In the genomic region with DNA sequence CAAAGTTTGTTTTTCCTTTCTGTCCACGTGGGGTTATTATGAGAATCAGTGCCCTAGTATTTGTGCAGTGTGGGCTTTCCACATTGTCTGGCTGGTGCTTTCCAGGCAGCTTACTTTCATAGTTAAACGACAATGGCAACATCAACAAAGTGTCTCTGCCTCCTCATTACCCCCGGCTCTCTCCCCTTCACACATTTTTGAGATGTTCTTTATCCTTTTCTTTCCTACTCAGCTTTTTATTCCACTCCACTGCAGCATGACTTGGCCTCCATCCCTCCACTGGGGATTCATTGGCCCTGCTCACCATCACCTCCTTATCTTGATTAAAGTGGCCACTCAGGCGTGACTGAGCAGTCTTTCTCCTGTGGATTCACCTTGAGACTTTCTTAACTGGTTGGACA, we compare ENCODE assay signal across 12 cellular contexts. TPM values are rescaled to one million over a fixed set of nuclear protein-coding genes. Genes with fewer than 3 reads are reported as not detected.
A peak's percentile ranks its signal among the peaks of the same experiment; 100 is the strongest.
DNase-seq lines count a peak whose midpoint lies in the region; ATAC-seq, FAIRE-seq and TF ChIP-seq lines count a peak whose summit lies in the region.
"Had no signal": no experiment of that assay in that cellular context is flagged by ENCODE, and none has a peak within 500 bp of the region (broad histone marks: within the 10 kb centered on the region; RNA-seq: fewer than 3 reads in every experiment).

No MANE protein-coding gene starts in this region.

- H3K27ac Mint-ChIP-seq in astrocyte (ENCODE audit: unreplicated experiment): peak overlapping the region; percentile 90
- no peak overlapping the region for H3K27ac Mint-ChIP-seq in stimulated activated memory B cell treated with anti-CD40 and anti-IgM and Interleukin-4, amounts not matched to agents 10 μg/mL and 1 μg/mL and 100 μg/mL, for 72 hours
- H3K27ac Mint-ChIP-seq in activated naive CD4-positive, alpha-beta T cell treated with anti-CD3 and anti-CD28 coated beads for 36 hours: no peak overlapping the region

- peak overlapping the region; percentile 46 for H3K9ac ChIP-seq in astrocyte (ENCODE audit: low read length)

- no peaks in the 10 kb centered on the region for H3K9me3 ChIP-seq in astrocyte (ENCODE audit: insufficient read depth, low read depth, low read length)
- H3K9me3 ChIP-seq: pancreas had no signal

- no peaks in the 10 kb centered on the region for H3K9me3 Mint-ChIP-seq in astrocyte (ENCODE audit: unreplicated experiment)
- H3K9me3 Mint-ChIP-seq in stimulated activated memory B cell treated with anti-CD40 and anti-IgM and Interleukin-4, amounts not matched to agents 10 μg/mL and 1 μg/mL and 100 μg/mL, for 72 hours: no peaks in the 10 kb centered on the region
- H3K9me3 Mint-ChIP-seq in activated naive CD4-positive, alpha-beta T cell treated with anti-CD3 and anti-CD28 coated beads for 36 hours: no peaks in the 10 kb centered on the region

- H2AFZ ChIP-seq in astrocyte (ENCODE audit: low read depth, low read length): no peak overlapping the region

- intact Hi-C loops in activated naive CD4-positive, alpha-beta T cell treated with anti-CD3 and anti-CD28 coated beads for 36 hours (cut with micrococcal nuclease): no loop called here

- H3K4me3 Mint-ChIP-seq in astrocyte (ENCODE audit: unreplicated experiment): peak overlapping the region; percentile 31
- no peak overlapping the region for H3K4me3 Mint-ChIP-seq in stimulated activated memory B cell treated with anti-CD40 and anti-IgM and Interleukin-4, amounts not matched to agents 10 μg/mL and 1 μg/mL and 100 μg/mL, for 72 hours
- H3K4me3 Mint-ChIP-seq in activated naive CD4-positive, alpha-beta T cell treated with anti-CD3 and anti-CD28 coated beads for 36 hours: no peak overlapping the region

- peak; percentile 48 for ATAC-seq in stimulated activated memory B cell treated with anti-CD40 and anti-IgM and Interleukin-4, amounts not matched to agents 10 μg/mL and 1 μg/mL and 100 μg/mL, for 72 hours
- no peak for ATAC-seq in HG02678 (IDR thresholded peaks at IDR 0.05; ENCODE audit: unreplicated experiment)

- no peaks in the 10 kb centered on the region for H3K36me3 ChIP-seq in astrocyte (ENCODE audit: insufficient read depth, low read length)
- H3K36me3 ChIP-seq: pancreas had no signal

- H3K27me3 ChIP-seq in astrocyte (ENCODE audit: insufficient read depth, low read length): no peaks in the 10 kb centered on the region
- H3K27me3 ChIP-seq: pancreas had no signal

- CTCF ChIA-PET in activated naive CD4-positive, alpha-beta T cell treated with anti-CD3 and anti-CD28 coated beads for 36 hours (lab: Charles Lee): no interaction called here

- TF ChIP-seq CTCF in GM12865 (IDR thresholded peaks at IDR 0.05; ENCODE audit: insufficient read depth, low read depth, low read length, missing control alignments) (no peak), astrocyte (IDR thresholded peaks at IDR 0.05; ENCODE audit: insufficient read depth, low read depth, low read length) (no peak)

- H3K4me1 Mint-ChIP-seq in astrocyte (ENCODE audit: low read depth, unreplicated experiment): peaks cover 58% of the 10 kb centered on the region
- H3K4me1 Mint-ChIP-seq in stimulated activated memory B cell treated with anti-CD40 and anti-IgM and Interleukin-4, amounts not matched to agents 10 μg/mL and 1 μg/mL and 100 μg/mL, for 72 hours: peaks cover 53% of the 10 kb centered on the region
- H3K4me1 Mint-ChIP-seq in activated naive CD4-positive, alpha-beta T cell treated with anti-CD3 and anti-CD28 coated beads for 36 hours (ENCODE audit: low read depth): peaks cover 41% of the 10 kb centered on the region

- peak; percentile 54 for DNase-seq in GM12865 (ENCODE audit: low read depth)
- DNase-seq in astrocyte (ENCODE audit: low read depth): peak; percentile 48
- DNase-seq in islet precursor cell: peak; percentile 69
- no peak for DNase-seq in NCI-H1436 treated with DMSO at 0.1 percent for 48 hours (lab: John Stamatoyannopoulos, UW)
- no peak for DNase-seq in NCI-H2107 (lab: John Stamatoyannopoulos, UW)
- DNase-seq in activated naive CD4-positive, alpha-beta T cell treated with anti-CD3 and anti-CD28 coated beads for 36 hours: no peak
- DNase-seq: activated T-cell treated with anti-CD3 and anti-CD28 coated beads, Interleukin-2, amount 50 U/mL, for 48 hours; pancreas; stimulated activated naive CD4-positive, alpha-beta T cell treated with Interleukin-2 at 50 U/mL for 16 hours had no signal

- peaks cover 61% of the 10 kb centered on the region for H3K79me2 ChIP-seq in astrocyte (ENCODE audit: insufficient read depth, low read length)

- H3K36me3 Mint-ChIP-seq in astrocyte (ENCODE audit: low read depth, unreplicated experiment): no peaks in the 10 kb centered on the region
- H3K36me3 Mint-ChIP-seq in stimulated activated memory B cell treated with anti-CD40 and anti-IgM and Interleukin-4, amounts not matched to agents 10 μg/mL and 1 μg/mL and 100 μg/mL, for 72 hours: peaks cover 6% of the 10 kb centered on the region
- no peaks in the 10 kb centered on the region for H3K36me3 Mint-ChIP-seq in activated naive CD4-positive, alpha-beta T cell treated with anti-CD3 and anti-CD28 coated beads for 36 hours (ENCODE audit: low read depth)

- H3K27me3 Mint-ChIP-seq in astrocyte (ENCODE audit: low read depth, unreplicated experiment): no peaks in the 10 kb centered on the region
- H3K27me3 Mint-ChIP-seq in stimulated activated memory B cell treated with anti-CD40 and anti-IgM and Interleukin-4, amounts not matched to agents 10 μg/mL and 1 μg/mL and 100 μg/mL, for 72 hours: no peaks in the 10 kb centered on the region
- H3K27me3 Mint-ChIP-seq in activated naive CD4-positive, alpha-beta T cell treated with anti-CD3 and anti-CD28 coated beads for 36 hours (ENCODE audit: low read depth): no peaks in the 10 kb centered on the region

- FAIRE-seq in astrocyte (lab: Jason Lieb, UNC): no peak
- FAIRE-seq: pancreas had no signal

- peak overlapping the region; percentile 64 for H3K27ac ChIP-seq in astrocyte (ENCODE audit: low read depth, low read length)
- H3K27ac ChIP-seq: epithelial cell of prostate had no signal

- H3K4me2 ChIP-seq in astrocyte (ENCODE audit: low read length): peak overlapping the region; percentile 67

- peaks cover 31% of the 10 kb centered on the region for H3K4me1 ChIP-seq in astrocyte (ENCODE audit: insufficient read depth, low read length)

- peaks cover 28% of the 10 kb centered on the region for H4K20me1 ChIP-seq in astrocyte (ENCODE audit: insufficient read depth, low read length)

- H3K4me3 ChIP-seq in GM12865 (ENCODE audit: low read depth, low read length) (no peak overlapping the region), astrocyte (ENCODE audit: insufficient read depth, low read depth, low read length) (no peak overlapping the region)
- H3K4me3 ChIP-seq: pancreas had no signal

RNA-seq across cellular contexts. Expression of a gene that starts 19.1 kb away (rescaled TPM):
- 64.8 and 69.2 TPM in 2 replicates for total RNA-seq in astrocyte
- 10 to 100 TPM; 33.5 to 35.7 TPM for total RNA-seq in activated naive CD4-positive, alpha-beta T cell treated with anti-CD3 and anti-CD28 coated beads for 36 hours

RNA-seq across cellular contexts. Expression of a gene that starts 44.9 kb away (rescaled TPM):
- total RNA-seq in astrocyte: 0.64 and 0.89 TPM in 2 replicates
- not detected for total RNA-seq in activated naive CD4-positive, alpha-beta T cell treated with anti-CD3 and anti-CD28 coated beads for 36 hours

Comparison
In these comparisons a context has a peak if more than half of its experiments do, and no peak if none do; other contexts are left out.
1. DNase-seq: peak in GM12865 (single experiment), astrocyte (single experiment) and islet precursor cell (single experiment); none in NCI-H1436 treated with DMSO at 0.1 percent for 48 hours (single experiment), NCI-H2107 (single experiment) and activated naive CD4-positive, alpha-beta T cell treated with anti-CD3 and anti-CD28 coated beads for 36 hours (single experiment).